23 cellular contexts compared by ENCODE assay signal in the genomic region with DNA sequence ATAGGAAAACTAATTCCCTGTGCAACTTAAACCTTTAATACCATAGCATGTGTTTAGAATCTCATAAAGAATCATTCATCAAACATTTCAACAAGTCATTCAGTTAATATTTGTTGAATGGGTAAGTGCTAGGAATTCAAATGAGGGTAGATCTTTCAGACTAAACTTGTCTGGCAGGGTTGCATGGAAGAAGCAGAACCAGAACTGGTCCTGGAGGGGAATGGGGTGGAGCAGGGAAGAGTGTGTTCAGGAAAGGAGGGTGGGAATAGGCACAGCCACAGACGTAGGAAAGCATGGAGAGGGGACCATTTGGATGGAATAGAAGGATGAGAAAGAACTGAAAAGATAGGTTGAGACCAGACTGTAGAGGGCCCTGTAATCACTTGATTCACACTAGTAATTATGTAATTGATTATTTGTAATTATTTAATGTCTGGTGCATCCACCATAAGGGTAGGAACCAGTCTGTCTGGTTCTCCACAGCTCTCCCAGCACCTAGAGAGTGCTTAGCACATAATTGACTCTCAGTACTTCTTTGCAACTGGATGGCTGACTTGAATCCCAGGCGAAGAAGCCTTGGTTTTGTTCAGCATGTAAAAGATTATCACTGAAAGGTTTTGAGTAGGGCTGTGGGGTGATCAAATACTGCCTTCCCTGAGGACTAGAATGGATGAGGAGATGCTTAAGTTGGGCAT. TPM values are rescaled to one million over a fixed set of nuclear protein-coding genes. Genes with fewer than 3 reads are reported as not detected.
DNase-seq lines count a peak whose midpoint lies in the region; ATAC-seq and TF ChIP-seq lines count a peak whose summit lies in the region.
"Had no signal": no experiment of that assay in that cellular context is flagged by ENCODE, and none has a peak within 500 bp of the region (broad histone marks: within the 10 kb centered on the region; RNA-seq: fewer than 3 reads in every experiment).

No MANE protein-coding gene starts in this region.

- no peak overlapping the region for H4K8ac ChIP-seq in trophoblast cell (ENCODE audit: low read depth, low read length)

- no peak overlapping the region for H3K4ac ChIP-seq in trophoblast cell (ENCODE audit: low read depth, low read length)

- H3K27me3 ChIP-seq in iPS-15b (ENCODE audit: control insufficient read depth, insufficient read depth, low read length) = no peaks in the 10 kb centered on the region
- no peaks in the 10 kb centered on the region for H3K27me3 ChIP-seq in trophoblast cell (ENCODE audit: insufficient read depth, low read length)
- H3K27me3 ChIP-seq: adrenal gland, testis had no signal

- H3K9me3 ChIP-seq in OCI-LY7 (ENCODE audit: low read length) (no peaks in the 10 kb centered on the region), iPS-15b (ENCODE audit: control insufficient read depth, insufficient read depth, low read length) (no peaks in the 10 kb centered on the region), trophoblast cell (ENCODE audit: insufficient read depth, low read depth, low read length) (no peaks in the 10 kb centered on the region)
- H3K9me3 ChIP-seq: adrenal gland, SJSA1, testis had no signal

- H3K9me3 Mint-ChIP-seq in activated T-cell treated with anti-CD3 and anti-CD28 coated beads, Interleukin-2, amount 50 U/mL, for 4 hours = no peaks in the 10 kb centered on the region
- H3K9me3 Mint-ChIP-seq: neural crest cell had no signal

- H3K18ac ChIP-seq in trophoblast cell (ENCODE audit: low read length) = no peak overlapping the region

- H3K9ac ChIP-seq in iPS-15b (ENCODE audit: low read depth, low read length) (no peak overlapping the region), trophoblast cell (ENCODE audit: low read length) (no peak overlapping the region)

- H2AK5ac ChIP-seq in trophoblast cell (ENCODE audit: low read length) = no peak overlapping the region

- H3K14ac ChIP-seq in trophoblast cell (ENCODE audit: low read length) = no peak overlapping the region

- no peak overlapping the region for H3K4me3 Mint-ChIP-seq in activated T-cell treated with anti-CD3 and anti-CD28 coated beads, Interleukin-2, amount 50 U/mL, for 4 hours
- H3K4me3 Mint-ChIP-seq: neural crest cell; stimulated activated memory B cell treated with anti-CD40 and anti-IgM and Interleukin-4, amounts not matched to agents 10 μg/mL and 1 μg/mL and 100 μg/mL, for 72 hours; T-helper 17 cell had no signal

- H3K23ac ChIP-seq in trophoblast cell (ENCODE audit: low read length) = no peak overlapping the region

- H3K36me3 ChIP-seq in OCI-LY7 (ENCODE audit: insufficient read depth, low read length) (no peaks in the 10 kb centered on the region), iPS-15b (ENCODE audit: control insufficient read depth, insufficient read depth, low read length) (peaks cover 2% of the 10 kb centered on the region), trophoblast cell (ENCODE audit: control insufficient read depth in 1 of 2, insufficient read depth in 2 of 2, low read length in 2 of 2) (no peaks in the 10 kb centered on the region)
- H3K36me3 ChIP-seq: adrenal gland had no signal

- no peak for ATAC-seq in activated T-cell treated with anti-CD3 and anti-CD28 coated beads, Interleukin-2, amount 50 U/mL, for 4 hours
- ATAC-seq: stimulated activated memory B cell treated with anti-CD40 and anti-IgM and Interleukin-4, amounts not matched to agents 10 μg/mL and 1 μg/mL and 100 μg/mL, for 72 hours; T-helper 17 cell had no signal

- H3K27me3 Mint-ChIP-seq in activated T-cell treated with anti-CD3 and anti-CD28 coated beads, Interleukin-2, amount 50 U/mL, for 4 hours (ENCODE audit: low read depth) = no peaks in the 10 kb centered on the region
- H3K27me3 Mint-ChIP-seq: progenitor cell of endocrine pancreas; stimulated activated memory B cell treated with anti-CD40 and anti-IgM and Interleukin-4, amounts not matched to agents 10 μg/mL and 1 μg/mL and 100 μg/mL, for 72 hours; T-helper 17 cell had no signal

- CTCF ChIA-PET in OCI-LY7 (lab: Charles Lee; ENCODE audit: unreplicated experiment) = no interaction called here
- CTCF ChIA-PET in RWPE1 (lab: Yijun Ruan, JAX) = no interaction called here

- H3K4me2 ChIP-seq in OCI-LY7 (ENCODE audit: low read length) (peak overlapping the region; percentile 83; the same call in 1 of the 2 replicates), trophoblast cell (ENCODE audit: low read length) (peak overlapping the region; percentile 14)

- H3K36me3 Mint-ChIP-seq in activated T-cell treated with anti-CD3 and anti-CD28 coated beads, Interleukin-2, amount 50 U/mL, for 4 hours (ENCODE audit: insufficient read depth) = no peaks in the 10 kb centered on the region
- H3K36me3 Mint-ChIP-seq: stimulated activated memory B cell treated with anti-CD40 and anti-IgM and Interleukin-4, amounts not matched to agents 10 μg/mL and 1 μg/mL and 100 μg/mL, for 72 hours had no signal

- H3K4me3 ChIP-seq in OCI-LY7 (ENCODE audit: low read depth, low read length, poor library complexity, severe bottlenecking) (no peak overlapping the region), iPS-15b (ENCODE audit: low read depth, low read length) (peak overlapping the region; percentile 8), trophoblast cell (ENCODE audit: low read depth, low read length) (no peak overlapping the region)
- H3K4me3 ChIP-seq: adrenal gland, SJSA1, testis had no signal

- H3K27ac ChIP-seq in OCI-LY7 (ENCODE audit: low read depth, low read length, poor library complexity, severe bottlenecking) = no peak overlapping the region
- no peak overlapping the region for H3K27ac ChIP-seq in trophoblast cell (ENCODE audit: low read depth, low read length)
- no peak overlapping the region for H3K27ac ChIP-seq in RWPE1
- H3K27ac ChIP-seq: adrenal gland, SJSA1, testis, VCaP had no signal

- H2BK120ac ChIP-seq in trophoblast cell (ENCODE audit: insufficient read depth, low read length, poor library complexity) = no peak overlapping the region

- H3K79me2 ChIP-seq in OCI-LY7 (ENCODE audit: insufficient read depth, low read depth, low read length) = no peaks in the 10 kb centered on the region
- peaks cover 8% of the 10 kb centered on the region for H3K79me2 ChIP-seq in trophoblast cell (ENCODE audit: control insufficient read depth, insufficient read depth, low read length, poor library complexity)

- peaks cover 13% of the 10 kb centered on the region for H3K79me1 ChIP-seq in trophoblast cell (ENCODE audit: low read length)

- DNase-seq in SIG-M5 treated with dmso at 0.1 percent for 504 hours (lab: John Stamatoyannopoulos, UW; ENCODE audit: unreplicated experiment) (peak; percentile 35), SIG-M5 (lab: John Stamatoyannopoulos, UW) (no peak), OCI-LY7 (ENCODE audit: low spot score) (no peak), trophoblast cell (peak; percentile 60 to 89), COR-L47 (lab: John Stamatoyannopoulos, UW) (no peak), RWPE1 (ENCODE audit: low spot score) (no peak)
- DNase-seq in activated T-cell treated with anti-CD3 and anti-CD28 coated beads, Interleukin-2, amount 50 U/mL, for 4 hours = no peak
- DNase-seq: activated CD8-positive, alpha-beta memory T cell treated with anti-CD3 and anti-CD28 coated beads, Interleukin-2, amount 50 U/mL, for 4 hours; activated gamma-delta T cell; adrenal gland; C1 segment of cervical spinal cord; hippocampal formation; KG1; NCI-H2029 treated with DMSO at 0.1 percent for 48 hours; NCI-H69; T-helper 17 cell; testis had no signal

- H2BK5ac ChIP-seq in trophoblast cell (ENCODE audit: low read depth, low read length, poor library complexity) = no peak overlapping the region

- no CpG with 5 or more reads among the region's 2 CpGs for WGBS in trophoblast cell (ENCODE audit: extremely low coverage, insufficient coverage, insufficient read length)

- H2AFZ ChIP-seq in OCI-LY7 (ENCODE audit: low read length) (no peak overlapping the region), trophoblast cell (ENCODE audit: insufficient read depth, low read length, poor library complexity) (no peak overlapping the region)

- POLR2A ChIA-PET in OCI-LY7 (lab: Charles Lee) = no interaction called here
- POLR2A ChIA-PET in RWPE1 (lab: Yijun Ruan, JAX; ENCODE audit: low non-redundant PET) = no interaction called here

- peaks cover 11% of the 10 kb centered on the region for H3K4me1 Mint-ChIP-seq in activated T-cell treated with anti-CD3 and anti-CD28 coated beads, Interleukin-2, amount 50 U/mL, for 4 hours (ENCODE audit: low read depth)

- H4K12ac ChIP-seq in trophoblast cell (ENCODE audit: low read depth, low read length) = no peak overlapping the region

- no peak overlapping the region for H4K91ac ChIP-seq in trophoblast cell (ENCODE audit: low read depth, low read length)

- TF ChIP-seq CTCF in OCI-LY7 (conservative IDR thresholded peaks at IDR 0.05; ENCODE audit: low read length) = no peak
- TF ChIP-seq CTCF in RWPE1 (conservative IDR thresholded peaks at IDR 0.05; ENCODE audit: low read depth) = no peak

- intact Hi-C loops in OCI-LY7 (cut with micrococcal nuclease; ENCODE audit: unreplicated experiment) = loop anchor here (10.0 kb wide), 1 partner anchor 397 kb away; the partner anchor contains the start of gene SYNJ2BP

- BruUV-seq in OCI-LY7 (replicated peaks; lab: Mats Ljungman, UMichigan) = no TSS peak

- no peak overlapping the region for H2BK12ac ChIP-seq in trophoblast cell (ENCODE audit: low read length)

- no peaks in the 10 kb centered on the region for H4K20me1 ChIP-seq in OCI-LY7 (ENCODE audit: insufficient read depth, low read length)

- H3K9me2 ChIP-seq in OCI-LY7 (ENCODE audit: insufficient read depth, low read length) = no peaks in the 10 kb centered on the region

- peaks cover 36% of the 10 kb centered on the region for H3K4me1 ChIP-seq in OCI-LY7 (ENCODE audit: insufficient read depth, low read length, poor library complexity, severe bottlenecking)
- peaks cover 21% of the 10 kb centered on the region for H3K4me1 ChIP-seq in iPS-15b (ENCODE audit: control insufficient read depth, insufficient read depth, low read length)
- H3K4me1 ChIP-seq in trophoblast cell (ENCODE audit: control insufficient read depth in 1 of 2, insufficient read depth in 2 of 2, low read length in 2 of 2) = peaks cover 8 to 15% of the 10 kb centered on the region in 2 experiments
- H3K4me1 ChIP-seq: testis had no signal

RNA-seq across cellular contexts. Expression of gene MAP3K9, which starts 3.0 kb away (rescaled TPM):
- 2.3 and 4.2 TPM in 2 replicates for total RNA-seq in OCI-LY7 (2014; rRNA removed; shearing (Covaris generic))
- 6.4 and 7.4 TPM in 2 replicates for total RNA-seq in OCI-LY7 (2022)
- 6.7 TPM in 2 replicates for polyA plus RNA-seq in trophoblast cell (2013)
- total RNA-seq in activated T-cell treated with anti-CD3 and anti-CD28 coated beads, Interleukin-2, amount 50 U/mL, for 4 hours = 1 to 10 TPM; 3.1 to 4.8 (median 4.7) TPM

Comparison
In these comparisons a context has a peak if more than half of its experiments do, and no peak if none do; other contexts are left out.
1. DNase-seq: peak in SIG-M5 treated with dmso at 0.1 percent for 504 hours (single experiment) and trophoblast cell (2 of 2); none in SIG-M5 (single experiment), OCI-LY7 (single experiment), COR-L47 (single experiment), activated T-cell treated with anti-CD3 and anti-CD28 coated beads, Interleukin-2, amount 50 U/mL, for 4 hours (single experiment) and RWPE1 (single experiment).